ENCODE assay signal across 8 cellular contexts in genomic region chr5:140038373-140038957, GRCh38. TPM values are rescaled to one million over a fixed set of nuclear protein-coding genes. Genes with fewer than 3 reads are reported as not detected.
DNase-seq lines count a peak whose midpoint lies in the region; ATAC-seq, FAIRE-seq and TF ChIP-seq lines count a peak whose summit lies in the region.

No MANE protein-coding gene starts in this region.

- intact Hi-C loops in heart right ventricle (cut with DNase I) (no loop called here), Right ventricle myocardium superior (cut with DNase I) (no loop called here), tibial artery (cut with DNase I; ENCODE audit: low total_unique reads) (no loop called here)

- WGBS in heart right ventricle, 2 donors: 10 to 14% methylated on average over 7 of the region's 7 CpGs

- H3K9me3 ChIP-seq in heart right ventricle: peaks cover 0 to 10% (median 0%) of the 10 kb centered on the region in 11 donors
- H3K9me3 ChIP-seq in tibial artery: no peaks in the 10 kb centered on the region

- ATAC-seq in heart right ventricle: no peak
- no peak for ATAC-seq in Right ventricle myocardium superior (ENCODE audit: poor library complexity)
- peak; percentile 14; the same call in 2 of the 3 replicates for ATAC-seq in SK-N-SH treated with all-trans-retinoic acid at 6 μM for 48 hours
- no peak for ATAC-seq in GM19324 (IDR thresholded peaks at IDR 0.05; ENCODE audit: low FRiP score, unreplicated experiment)
- ATAC-seq in HG03159 (IDR thresholded peaks at IDR 0.05; ENCODE audit: unreplicated experiment): no peak

- peaks cover 0 to 72% (median 61%) of the 10 kb centered on the region in 9 donors for H3K4me1 ChIP-seq in heart right ventricle
- H3K4me1 ChIP-seq in tibial artery: peaks cover 0 to 43% (median 19%) of the 10 kb centered on the region in 4 donors

- TF ChIP-seq CTCF in heart right ventricle (IDR thresholded peaks at IDR 0.05): no peak
- TF ChIP-seq CTCF in tibial artery (IDR thresholded peaks at IDR 0.05): no peak

- no peaks in the 10 kb centered on the region for H3K36me3 ChIP-seq in heart right ventricle
- H3K36me3 ChIP-seq in tibial artery: no peaks in the 10 kb centered on the region

- H3K4me3 ChIP-seq in heart right ventricle: peak overlapping the region in 9 of 10 donors; percentile 17 to 58 (median 47)
- peak overlapping the region; percentile 45 to 47 for H3K4me3 ChIP-seq in tibial artery

- H3K27me3 ChIP-seq in heart right ventricle (peaks cover 0 to 42% (median 0%) of the 10 kb centered on the region in 7 donors), tibial artery (no peaks in the 10 kb centered on the region)

- peak; percentile 88 for FAIRE-seq in islet of Langerhans (lab: Jason Lieb, UNC)

- no peak for DNase-seq in heart right ventricle
- DNase-seq in Right ventricle myocardium superior: no peak
- DNase-seq in tibial artery: no peak
- DNase-seq in HCEC 1CT: no peak

- H3K27ac ChIP-seq in heart right ventricle (peak overlapping the region in 9 of 10 donors; percentile 13 to 85 (median 62)), tibial artery (peak overlapping the region; percentile 59 to 75)

TF ChIP-seq in SK-N-SH treated with all-trans-retinoic acid at 6 μM for 48 hours, 23 proteins besides CTCF, POLR2A, EP300 and RAD21:
- TF ChIP-seq ZFP30 (CRISPR knock-in tag; IDR thresholded peaks at IDR 0.05): no peak
- peak; percentile 63; the same call in 1 of the 2 replicates for TF ChIP-seq TCF4 (CRISPR knock-in tag; IDR thresholded peaks at IDR 0.05; ENCODE audit: borderline replicate concordance)

RNA-seq across cellular contexts. Expression of gene NRG2, which starts 4.6 kb away (rescaled TPM):
- total RNA-seq in heart right ventricle (1 to 10 TPM; 1.0 to 6.6 (median 2.9) TPM), Right ventricle myocardium superior (2.1 TPM)
- polyA plus RNA-seq in heart right ventricle: 1 to 10 TPM in 1 of 2 donors, under 1 TPM in 1; 0.64 to 4.5 TPM
